In genomic region chr20:46057856-46058655, GRCh38 we compare ENCODE assay signal across 8 cellular contexts. TPM values are rescaled to one million over a fixed set of nuclear protein-coding genes. Genes with fewer than 3 reads are reported as not detected.
A peak's percentile ranks its signal among the peaks of the same experiment; 100 is the strongest.
DNase-seq lines count a peak whose midpoint lies in the region; ATAC-seq and TF ChIP-seq lines count a peak whose summit lies in the region.

No MANE protein-coding gene starts in this region.

- no peaks in the 10 kb centered on the region; the same call in 1 of the 2 replicates for H3K9me3 ChIP-seq in SJSA1 (replicated peaks)
- no peaks in the 10 kb centered on the region for H3K9me3 ChIP-seq in neural cell (ENCODE audit: low read length)

- no peaks in the 10 kb centered on the region for H3F3A ChIP-seq in neural cell (ENCODE audit: insufficient read depth, low read length, poor library complexity, severe bottlenecking)

- no peak for TF ChIP-seq EP300 in neural cell (conservative IDR thresholded peaks at IDR 0.05; ENCODE audit: poor library complexity, severe bottlenecking)

- no peaks in the 10 kb centered on the region; the same call in 1 of the 2 replicates for H3K4me1 ChIP-seq in SJSA1 (replicated peaks)

- no peak overlapping the region for H3K9ac ChIP-seq in neural cell (ENCODE audit: low read length)

- no peaks in the 10 kb centered on the region for H4K20me1 ChIP-seq in neural cell (ENCODE audit: insufficient read depth)

- H2AFZ ChIP-seq in neural cell (ENCODE audit: low read depth, low read length) = no peak overlapping the region

- H3K79me2 ChIP-seq in neural cell (replicated peaks; ENCODE audit: insufficient read depth, low read length) = no peaks in the 10 kb centered on the region

- peaks cover 9% of the 10 kb centered on the region for H3K27me3 ChIP-seq in SJSA1 (replicated peaks)
- H3K27me3 ChIP-seq in neural cell (ENCODE audit: insufficient read depth, low read depth, low read length) = peaks cover 15% of the 10 kb centered on the region

- no peaks in the 10 kb centered on the region for H3K9me2 ChIP-seq in neural cell (ENCODE audit: insufficient read depth, low read length)

- TF ChIP-seq CTCF in fibroblast of pulmonary artery (IDR thresholded peaks at IDR 0.05; ENCODE audit: low read length, missing control alignments) (peak; percentile 47), neural cell (IDR thresholded peaks at IDR 0.05; ENCODE audit: poor library complexity, severe bottlenecking) (peak; percentile 61)

- ATAC-seq in HG02798 (IDR thresholded peaks at IDR 0.05; ENCODE audit: poor library complexity, unreplicated experiment) = no peak
- ATAC-seq in HG02885 (IDR thresholded peaks at IDR 0.05; ENCODE audit: poor library complexity, unreplicated experiment) = no peak
- no peak for ATAC-seq in HG02852 (IDR thresholded peaks at IDR 0.05; ENCODE audit: unreplicated experiment)

- H3K27ac ChIP-seq in SJSA1 (no peak overlapping the region), neural cell (ENCODE audit: low read length) (no peak overlapping the region)

- H3K4me2 ChIP-seq in neural cell (ENCODE audit: low read length) = no peak overlapping the region

- H3K36me3 ChIP-seq in SJSA1 = peaks cover 31% of the 10 kb centered on the region
- peaks cover 8% of the 10 kb centered on the region for H3K36me3 ChIP-seq in neural cell (ENCODE audit: insufficient read depth, low read length)

- DNase-seq in DMS153 (lab: John Stamatoyannopoulos, UW) = peak; percentile 58
- peak; percentile 23 to 48 for DNase-seq in SJSA1 (ENCODE audit: low read depth in 1 of 2, low spot score in 2 of 2)
- peak; percentile 50 for DNase-seq in fibroblast of pulmonary artery (ENCODE audit: low read depth)
- DNase-seq in SHP77 (lab: John Stamatoyannopoulos, UW) = no peak

- no peak overlapping the region for H3K4me3 ChIP-seq in SJSA1
- H3K4me3 ChIP-seq in fibroblast of pulmonary artery (replicated peaks; ENCODE audit: low read depth, low read length) = peak overlapping the region; percentile 42
- no peak overlapping the region for H3K4me3 ChIP-seq in neural cell (ENCODE audit: low read length)

- peak; percentile 48 for TF ChIP-seq RAD21 in neural cell (conservative IDR thresholded peaks at IDR 0.05)

TF ChIP-seq in neural cell, 6 proteins besides CTCF, POLR2A, EP300 and RAD21:
- TF ChIP-seq SMC3 (conservative IDR thresholded peaks at IDR 0.05; ENCODE audit: poor library complexity) (peak; percentile 61), EZH2 (IDR thresholded peaks at IDR 0.05; ENCODE audit: borderline replicate concordance, insufficient read depth, low read length, poor library complexity, severe bottlenecking) (no peak)
TF ChIP-seq in neural cell: peak in this region for 1.

RNA-seq across cellular contexts. Expression of gene SLC12A5, which starts 29.0 kb away (rescaled TPM):
- total RNA-seq in SJSA1 (2014; rRNA removed; shearing (Covaris generic)) = not detected in 2 replicates
- 53.1 and 74.4 TPM in 2 replicates for polyA plus RNA-seq in neural cell
- 68.2 and 69.4 TPM in 2 replicates for polyA minus RNA-seq in neural cell

RNA-seq across cellular contexts. Expression of gene NCOA5, which starts 31.7 kb away (rescaled TPM):
- 17.0 and 25.8 TPM in 2 replicates for total RNA-seq in SJSA1 (2014; rRNA removed; shearing (Covaris generic))
- polyA plus RNA-seq in neural cell = 23.0 and 29.9 TPM in 2 replicates
- 41.3 and 41.4 TPM in 2 replicates for polyA minus RNA-seq in neural cell

RNA-seq across cellular contexts. Expression of gene MMP9, which starts 49.3 kb away (rescaled TPM):
- not detected in 2 replicates for total RNA-seq in SJSA1 (2014; rRNA removed; shearing (Covaris generic))
- not detected in 2 replicates for polyA plus RNA-seq in neural cell
- polyA minus RNA-seq in neural cell = not detected in 2 replicates

Comparison
In these comparisons a context has a peak if more than half of its experiments do, and no peak if none do; other contexts are left out.
1. DNase-seq: peak in DMS153 (single experiment), SJSA1 (2 of 2) and fibroblast of pulmonary artery (single experiment); none in SHP77 (0 of 2).